Comparison of ENCODE assay signal across 8 cellular contexts in genomic region chr15:51776952-51777574, GRCh38. TPM values are rescaled to one million over a fixed set of nuclear protein-coding genes. Genes with fewer than 3 reads are reported as not detected.
DNase-seq lines count a peak whose midpoint lies in the region; ATAC-seq, FAIRE-seq and TF ChIP-seq lines count a peak whose summit lies in the region.

No MANE protein-coding gene starts in this region.

- no peak overlapping the region for H3K4me2 ChIP-seq in osteoblast (ENCODE audit: insufficient read depth, low read length)

- H3K27ac ChIP-seq in foreskin keratinocyte (no peak overlapping the region), osteoblast (ENCODE audit: low read depth, low read length) (no peak overlapping the region)

- intact Hi-C loops in activated T-helper 2 cell treated with anti-CD3 and anti-CD28 coated beads, Interferon-gamma antibody, Interleukin-2, Interleukin-4, amounts not matched to agents 10 μg/mL and 5 μg/mL and 100 μg/mL, durations not matched to agents 14 hours and 24 hours and 36 hours (cut with micrococcal nuclease) = loop anchor here (1.0 to 2.0 kb wide), 2 partner anchors 38 to 127 kb away; no protein-coding TSS in a partner anchor

- DNase-seq in GM12892 (ENCODE audit: insufficient read length) (peak; percentile 30), RKO (ENCODE audit: low spot score) (peak; percentile 83), foreskin keratinocyte (peak; percentile 86 to 93), osteoblast (ENCODE audit: insufficient read length, low spot score, missing footprints) (peak; percentile 92), type B pancreatic cell (ENCODE audit: extremely low spot score, unreplicated experiment) (no peak)
- DNase-seq in activated T-helper 2 cell treated with anti-CD3 and anti-CD28 coated beads, Interferon-gamma antibody, Interleukin-2, Interleukin-4, amounts not matched to agents 10 μg/mL and 5 μg/mL and 100 μg/mL, durations not matched to agents 14 hours and 24 hours and 36 hours (ENCODE audit: low spot score) = peak; percentile 53

- FAIRE-seq in A204.1 (lab: Jason Lieb, UNC) (peak; percentile 91), GM12892 (lab: Jason Lieb, UNC) (peak; percentile 96)

- ATAC-seq in foreskin keratinocyte = peak; percentile 95

- H3K27ac Mint-ChIP-seq in activated T-helper 2 cell treated with anti-CD3 and anti-CD28 coated beads, Interferon-gamma antibody, Interleukin-2, Interleukin-4, amounts not matched to agents 10 μg/mL and 5 μg/mL and 100 μg/mL, durations not matched to agents 14 hours and 24 hours and 36 hours = no peak overlapping the region
- H3K27ac Mint-ChIP-seq in type B pancreatic cell = no peak overlapping the region

- no peak for TF ChIP-seq POLR2A in GM12892 (IDR thresholded peaks at IDR 0.05; ENCODE audit: low read depth, low read length)

- no peaks in the 10 kb centered on the region for H3K36me3 ChIP-seq in osteoblast (ENCODE audit: insufficient read depth, low read length)

- no peak for TF ChIP-seq EP300 in Ishikawa (IDR thresholded peaks at IDR 0.05; ENCODE audit: borderline replicate concordance)

- TF ChIP-seq RAD21 in Ishikawa (IDR thresholded peaks at IDR 0.05; ENCODE audit: low read depth) = peak; percentile 57

- peaks cover 2% of the 10 kb centered on the region for H3K4me1 Mint-ChIP-seq in activated T-helper 2 cell treated with anti-CD3 and anti-CD28 coated beads, Interferon-gamma antibody, Interleukin-2, Interleukin-4, amounts not matched to agents 10 μg/mL and 5 μg/mL and 100 μg/mL, durations not matched to agents 14 hours and 24 hours and 36 hours (ENCODE audit: low read depth)
- H3K4me1 Mint-ChIP-seq in type B pancreatic cell (ENCODE audit: unreplicated experiment) = peaks cover 6% of the 10 kb centered on the region

- no peaks in the 10 kb centered on the region for H3K27me3 ChIP-seq in foreskin keratinocyte
- no peaks in the 10 kb centered on the region for H3K27me3 ChIP-seq in osteoblast (ENCODE audit: insufficient read depth, low read length)

- H3K9me3 Mint-ChIP-seq in activated T-helper 2 cell treated with anti-CD3 and anti-CD28 coated beads, Interferon-gamma antibody, Interleukin-2, Interleukin-4, amounts not matched to agents 10 μg/mL and 5 μg/mL and 100 μg/mL, durations not matched to agents 14 hours and 24 hours and 36 hours = no peaks in the 10 kb centered on the region
- no peaks in the 10 kb centered on the region for H3K9me3 Mint-ChIP-seq in type B pancreatic cell

- no peaks in the 10 kb centered on the region for H3K79me2 ChIP-seq in osteoblast (ENCODE audit: insufficient read depth, low read length)

- peaks cover 14% of the 10 kb centered on the region for H3K4me1 ChIP-seq in foreskin keratinocyte
- no peaks in the 10 kb centered on the region for H3K4me1 ChIP-seq in osteoblast (ENCODE audit: insufficient read depth, low read length)

- TF ChIP-seq CTCF in foreskin keratinocyte (conservative IDR thresholded peaks at IDR 0.05) (peak; percentile 94), osteoblast (IDR thresholded peaks at IDR 0.05; ENCODE audit: extremely low read depth, low read depth, low read length) (peak; percentile 82), type B pancreatic cell (conservative IDR thresholded peaks at IDR 0.05) (peak; percentile 86)

- H2AFZ ChIP-seq in osteoblast (ENCODE audit: low read length) = peak overlapping the region; percentile 42

- H3K4me3 ChIP-seq in osteoblast (ENCODE audit: insufficient read depth, low read length) = no peak overlapping the region

- no peak overlapping the region for H3K4me3 Mint-ChIP-seq in activated T-helper 2 cell treated with anti-CD3 and anti-CD28 coated beads, Interferon-gamma antibody, Interleukin-2, Interleukin-4, amounts not matched to agents 10 μg/mL and 5 μg/mL and 100 μg/mL, durations not matched to agents 14 hours and 24 hours and 36 hours (ENCODE audit: low read depth)
- no peak overlapping the region for H3K4me3 Mint-ChIP-seq in type B pancreatic cell

- no peaks in the 10 kb centered on the region for H3K9me3 ChIP-seq in osteoblast (ENCODE audit: low read depth, low read length)

- H4K20me1 ChIP-seq in osteoblast (ENCODE audit: insufficient read depth, low read length) = no peaks in the 10 kb centered on the region

- no peaks in the 10 kb centered on the region for H3K36me3 Mint-ChIP-seq in activated T-helper 2 cell treated with anti-CD3 and anti-CD28 coated beads, Interferon-gamma antibody, Interleukin-2, Interleukin-4, amounts not matched to agents 10 μg/mL and 5 μg/mL and 100 μg/mL, durations not matched to agents 14 hours and 24 hours and 36 hours (ENCODE audit: low read depth)
- H3K36me3 Mint-ChIP-seq in type B pancreatic cell = peaks cover 4% of the 10 kb centered on the region

- H3K27me3 Mint-ChIP-seq in activated T-helper 2 cell treated with anti-CD3 and anti-CD28 coated beads, Interferon-gamma antibody, Interleukin-2, Interleukin-4, amounts not matched to agents 10 μg/mL and 5 μg/mL and 100 μg/mL, durations not matched to agents 14 hours and 24 hours and 36 hours (ENCODE audit: low read depth) = no peaks in the 10 kb centered on the region
- no peaks in the 10 kb centered on the region for H3K27me3 Mint-ChIP-seq in type B pancreatic cell

TF ChIP-seq in Ishikawa, 13 proteins besides CTCF, POLR2A, EP300 and RAD21:
- TF ChIP-seq TCF12 (IDR thresholded peaks at IDR 0.05; ENCODE audit: low read depth) (no peak), FOXM1 (IDR thresholded peaks at IDR 0.05; ENCODE audit: borderline replicate concordance, low read depth) (no peak), USF1 (IDR thresholded peaks at IDR 0.05) (no peak), TEAD4 (IDR thresholded peaks at IDR 0.05) (no peak), TAF1 (IDR thresholded peaks at IDR 0.05; ENCODE audit: low read depth) (no peak), EGR1 (IDR thresholded peaks at IDR 0.05) (no peak), MAX (IDR thresholded peaks at IDR 0.05) (no peak), NFIC (IDR thresholded peaks at IDR 0.05) (no peak), REST (IDR thresholded peaks at IDR 0.05; ENCODE audit: low read depth) (no peak), CEBPB (IDR thresholded peaks at IDR 0.05) (no peak), ZBTB7A (IDR thresholded peaks at IDR 0.05; ENCODE audit: low read depth) (no peak), YY1 (IDR thresholded peaks at IDR 0.05; ENCODE audit: low read depth) (no peak), CREB1 (IDR thresholded peaks at IDR 0.05; ENCODE audit: low read depth) (no peak)

RNA-seq across cellular contexts. Expression of gene TMOD2, which starts 25.7 kb away (rescaled TPM):
- polyA plus RNA-seq in GM12892 (2012; ENCODE audit: missing spikeins) = 4.9 TPM
- total RNA-seq in activated T-helper 2 cell treated with anti-CD3 and anti-CD28 coated beads, Interferon-gamma antibody, Interleukin-2, Interleukin-4, amounts not matched to agents 10 μg/mL and 5 μg/mL and 100 μg/mL, durations not matched to agents 14 hours and 24 hours and 36 hours = 1.2 and 1.7 TPM in 2 replicates
- total RNA-seq in foreskin keratinocyte = 8.6 and 9.7 TPM in 2 replicates
- 1.6 and 1.7 TPM in 2 replicates for polyA plus RNA-seq in foreskin keratinocyte
- 9.8 and 10.3 TPM in 2 replicates for total RNA-seq in osteoblast
- 6.7 and 8.3 TPM in 2 replicates for total RNA-seq in type B pancreatic cell (ENCODE audit: low replicate concordance)

RNA-seq across cellular contexts. Expression of gene LYSMD2, which starts 39.6 kb away (rescaled TPM):
- polyA plus RNA-seq in GM12892 (2012; ENCODE audit: missing spikeins) = 46.9 TPM
- 4.0 and 5.8 TPM in 2 replicates for total RNA-seq in activated T-helper 2 cell treated with anti-CD3 and anti-CD28 coated beads, Interferon-gamma antibody, Interleukin-2, Interleukin-4, amounts not matched to agents 10 μg/mL and 5 μg/mL and 100 μg/mL, durations not matched to agents 14 hours and 24 hours and 36 hours
- total RNA-seq in foreskin keratinocyte (6.8 and 7.5 TPM in 2 replicates), osteoblast (3.3 and 4.7 TPM in 2 replicates), type B pancreatic cell (ENCODE audit: low replicate concordance) (3.9 and 6.2 TPM in 2 replicates)
- 5.9 and 8.8 TPM in 2 replicates for polyA plus RNA-seq in foreskin keratinocyte

RNA-seq across cellular contexts. Expression of gene TMOD3, which starts 52.4 kb away (rescaled TPM):
- polyA plus RNA-seq in GM12892 (2012; ENCODE audit: missing spikeins) = 22.3 TPM
- 64.3 and 66.0 TPM in 2 replicates for total RNA-seq in activated T-helper 2 cell treated with anti-CD3 and anti-CD28 coated beads, Interferon-gamma antibody, Interleukin-2, Interleukin-4, amounts not matched to agents 10 μg/mL and 5 μg/mL and 100 μg/mL, durations not matched to agents 14 hours and 24 hours and 36 hours
- total RNA-seq in foreskin keratinocyte (119 and 120 TPM in 2 replicates), osteoblast (44.5 and 49.8 TPM in 2 replicates), type B pancreatic cell (ENCODE audit: low replicate concordance) (49.0 and 83.2 TPM in 2 replicates)
- polyA plus RNA-seq in foreskin keratinocyte = 23.8 and 29.1 TPM in 2 replicates
